ENCODE assay signal across 8 cellular contexts in the genomic region with DNA sequence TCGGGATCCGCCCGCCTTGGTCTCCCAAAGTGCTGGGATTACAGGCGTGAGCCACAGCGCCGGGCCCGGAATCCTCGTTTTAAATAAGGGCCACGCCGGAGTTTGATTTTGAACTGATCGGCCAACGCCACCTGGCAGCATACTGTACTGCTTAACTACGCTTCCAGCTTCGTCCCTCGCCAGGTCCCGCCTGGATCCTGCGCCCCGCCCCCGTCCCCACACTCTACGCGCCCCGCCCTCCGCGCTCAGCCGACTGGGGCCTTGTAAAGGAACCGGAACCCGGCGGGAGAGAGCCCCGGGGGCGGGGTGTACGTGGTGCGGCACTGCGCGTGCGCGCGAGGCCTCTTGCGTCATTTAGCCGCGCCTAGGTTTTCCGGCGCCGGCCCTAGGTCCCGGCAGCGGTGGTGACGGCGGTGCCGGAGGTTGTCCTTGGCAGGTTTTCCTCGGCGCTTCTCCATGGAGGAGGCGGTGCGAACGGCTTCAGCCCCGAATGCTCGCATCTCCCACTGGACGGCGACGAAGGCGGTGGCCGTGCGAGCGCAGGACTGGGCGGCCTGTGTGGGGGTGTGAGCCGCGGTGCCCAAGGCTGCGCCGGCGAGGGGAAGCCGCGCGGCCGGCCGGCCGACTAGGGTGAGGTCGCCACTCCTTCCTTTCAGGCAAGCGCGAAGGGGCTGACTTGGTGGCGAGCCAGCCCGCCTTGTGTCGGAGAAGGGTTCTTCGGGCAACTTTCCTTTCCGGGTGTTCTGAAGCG. TPM values are rescaled to one million over a fixed set of nuclear protein-coding genes. Genes with fewer than 3 reads are reported as not detected.
DNase-seq lines count a peak whose midpoint lies in the region; ATAC-seq and TF ChIP-seq lines count a peak whose summit lies in the region.

A gene (plus strand): TSS at position 375 of the 751 bp plus-strand sequence. CDS start 13,066 bp downstream, outside the sequence.

- peak within 1 kb of the TSS; percentile 88 for H3K4me3 ChIP-seq in OCI-LY3 (ENCODE audit: low read length)

- peaks cover 4% of the 10 kb centered on the region for H3K27me3 Mint-ChIP-seq in endothelial cell (ENCODE audit: unreplicated experiment)

- DNase-seq in D341Med (ENCODE audit: low spot score): peak; percentile 98
- peak; percentile 86 for DNase-seq in HuH-7 (ENCODE audit: low spot score)
- peak; percentile 100 for DNase-seq in activated CD8-positive, alpha-beta memory T cell treated with anti-CD3 and anti-CD28 coated beads, Interleukin-2, amount 50 U/mL, for 48 hours
- DNase-seq in endothelial cell (ENCODE audit: low spot score): peak; percentile 99
- peak; percentile 98 for DNase-seq in midbrain (lab: John Stamatoyannopoulos, UW)
- peak; percentile 99 for DNase-seq in stimulated activated CD8-positive, alpha-beta memory T cell treated with anti-CD3 and anti-CD28 coated beads, Interleukin-2, amount 100 ng/mL, for 1 hour (ENCODE audit: low read depth in 2 of 2)

- peaks cover 15% of the 10 kb centered on the region for H3K4me1 ChIP-seq in OCI-LY3 (ENCODE audit: low read length)

- H3K9ac ChIP-seq in OCI-LY3 (ENCODE audit: low read length): peak within 1 kb of the TSS; percentile 93

- peak within 1 kb of the TSS; percentile 77 for H3K4me2 ChIP-seq in OCI-LY3 (ENCODE audit: low read length)

- peaks cover 21% of the 10 kb centered on the region for H4K20me1 ChIP-seq in OCI-LY3 (ENCODE audit: insufficient read depth, low read length)

- peaks cover 16% of the 10 kb centered on the region for H3K36me3 ChIP-seq in OCI-LY3 (replicated peaks; ENCODE audit: low read depth, low read length)

- ATAC-seq in GM21515 (IDR thresholded peaks at IDR 0.05; ENCODE audit: unreplicated experiment): peak; percentile 76

- peak within 1 kb of the TSS; percentile 95 for H3K27ac ChIP-seq in OCI-LY3 (ENCODE audit: low read length)

- no peaks in the 10 kb centered on the region for H3K9me3 Mint-ChIP-seq in endothelial cell (ENCODE audit: unreplicated experiment)

- H2AFZ ChIP-seq in OCI-LY3 (ENCODE audit: low read depth, low read length): 0 out of 2 replicates have a peak within 1 kb of the TSS, but pooled peaks have one; percentile 14

- peaks cover 13% of the 10 kb centered on the region for H3K36me3 Mint-ChIP-seq in endothelial cell (ENCODE audit: low read depth, unreplicated experiment)

- peak within 1 kb of the TSS; percentile 97 for H3K27ac Mint-ChIP-seq in endothelial cell (ENCODE audit: unreplicated experiment)

- no peaks in the 10 kb centered on the region for H3K27me3 ChIP-seq in OCI-LY3 (ENCODE audit: low read depth, low read length)

- H3K4me3 Mint-ChIP-seq in endothelial cell (ENCODE audit: unreplicated experiment): peak within 1 kb of the TSS; percentile 98

- peaks cover 50% of the 10 kb centered on the region for H3K79me2 ChIP-seq in OCI-LY3 (ENCODE audit: low read length)

- H3K4me1 Mint-ChIP-seq in endothelial cell (ENCODE audit: unreplicated experiment): peaks cover 22% of the 10 kb centered on the region

- no peaks in the 10 kb centered on the region for H3K9me3 ChIP-seq in OCI-LY3 (ENCODE audit: insufficient read depth, low read length)

- TF ChIP-seq CTCF in OCI-LY3 (IDR thresholded peaks at IDR 0.05; ENCODE audit: low read depth, low read length) (no peak), endothelial cell (IDR thresholded peaks at IDR 0.05; ENCODE audit: unreplicated experiment) (no peak)

RNA-seq across cellular contexts. Expression of the gene that starts here (rescaled TPM):
- total RNA-seq in endothelial cell (ENCODE audit: unreplicated experiment): 81.0 TPM

Comparison
In these comparisons a context has a peak if more than half of its experiments do, and no peak if none do; other contexts are left out.
1. Peak in every context shown above with its lines: DNase-seq, ATAC-seq, H3K4me3 ChIP-seq and H3K27ac ChIP-seq.